1 cellular context compared by ENCODE assay signal in the genomic region with DNA sequence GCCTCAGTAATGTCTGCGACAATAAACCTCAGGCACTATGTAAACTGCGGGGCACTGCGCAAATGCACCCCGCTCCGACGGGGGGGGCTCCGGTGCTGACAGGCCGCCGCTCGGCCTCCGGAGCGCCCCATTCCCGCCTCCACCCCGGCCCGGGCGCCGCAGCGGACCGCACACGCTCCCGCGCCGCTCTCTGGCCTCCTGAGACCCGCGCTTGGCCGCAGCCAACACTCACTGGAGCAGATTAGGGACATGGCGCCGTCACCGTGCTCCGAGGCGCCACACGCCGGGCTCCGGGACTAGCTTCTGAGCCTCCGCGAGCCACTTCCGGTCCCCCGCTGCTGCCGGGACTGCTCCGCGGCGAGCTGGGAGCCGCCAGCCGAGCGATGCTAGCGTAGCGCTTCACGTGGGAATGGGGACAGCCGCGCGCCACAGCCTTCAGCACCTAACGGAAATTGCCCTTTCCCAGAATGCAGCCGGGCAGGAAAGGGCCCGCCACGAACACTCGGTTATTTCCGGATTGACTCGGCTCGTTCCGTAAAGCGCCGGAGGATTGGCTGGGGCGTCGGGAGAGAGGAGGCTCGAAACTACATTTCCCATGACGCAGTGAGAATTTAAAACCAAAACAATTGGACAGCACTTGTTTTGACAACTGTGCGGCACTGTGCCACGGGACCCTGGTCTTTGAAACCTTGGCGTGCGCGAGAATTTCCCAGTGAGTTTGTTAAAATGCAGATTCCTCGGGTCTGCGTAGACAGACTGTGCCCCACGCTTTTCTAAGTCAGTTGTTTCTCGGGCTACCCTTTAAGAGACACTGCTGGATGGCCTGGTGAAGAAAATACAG.
A peak's percentile ranks its signal among the peaks of the same experiment; 100 is the strongest.
TF ChIP-seq lines count a peak whose summit lies in the region.

A gene (minus strand): TSS at position 454 of the 841 bp plus-strand sequence. CDS start 203 bp downstream, at position 251.

TF ChIP-seq in H1, 55 proteins besides CTCF, POLR2A, EP300 and RAD21:
- TF ChIP-seq, protein P1, sequence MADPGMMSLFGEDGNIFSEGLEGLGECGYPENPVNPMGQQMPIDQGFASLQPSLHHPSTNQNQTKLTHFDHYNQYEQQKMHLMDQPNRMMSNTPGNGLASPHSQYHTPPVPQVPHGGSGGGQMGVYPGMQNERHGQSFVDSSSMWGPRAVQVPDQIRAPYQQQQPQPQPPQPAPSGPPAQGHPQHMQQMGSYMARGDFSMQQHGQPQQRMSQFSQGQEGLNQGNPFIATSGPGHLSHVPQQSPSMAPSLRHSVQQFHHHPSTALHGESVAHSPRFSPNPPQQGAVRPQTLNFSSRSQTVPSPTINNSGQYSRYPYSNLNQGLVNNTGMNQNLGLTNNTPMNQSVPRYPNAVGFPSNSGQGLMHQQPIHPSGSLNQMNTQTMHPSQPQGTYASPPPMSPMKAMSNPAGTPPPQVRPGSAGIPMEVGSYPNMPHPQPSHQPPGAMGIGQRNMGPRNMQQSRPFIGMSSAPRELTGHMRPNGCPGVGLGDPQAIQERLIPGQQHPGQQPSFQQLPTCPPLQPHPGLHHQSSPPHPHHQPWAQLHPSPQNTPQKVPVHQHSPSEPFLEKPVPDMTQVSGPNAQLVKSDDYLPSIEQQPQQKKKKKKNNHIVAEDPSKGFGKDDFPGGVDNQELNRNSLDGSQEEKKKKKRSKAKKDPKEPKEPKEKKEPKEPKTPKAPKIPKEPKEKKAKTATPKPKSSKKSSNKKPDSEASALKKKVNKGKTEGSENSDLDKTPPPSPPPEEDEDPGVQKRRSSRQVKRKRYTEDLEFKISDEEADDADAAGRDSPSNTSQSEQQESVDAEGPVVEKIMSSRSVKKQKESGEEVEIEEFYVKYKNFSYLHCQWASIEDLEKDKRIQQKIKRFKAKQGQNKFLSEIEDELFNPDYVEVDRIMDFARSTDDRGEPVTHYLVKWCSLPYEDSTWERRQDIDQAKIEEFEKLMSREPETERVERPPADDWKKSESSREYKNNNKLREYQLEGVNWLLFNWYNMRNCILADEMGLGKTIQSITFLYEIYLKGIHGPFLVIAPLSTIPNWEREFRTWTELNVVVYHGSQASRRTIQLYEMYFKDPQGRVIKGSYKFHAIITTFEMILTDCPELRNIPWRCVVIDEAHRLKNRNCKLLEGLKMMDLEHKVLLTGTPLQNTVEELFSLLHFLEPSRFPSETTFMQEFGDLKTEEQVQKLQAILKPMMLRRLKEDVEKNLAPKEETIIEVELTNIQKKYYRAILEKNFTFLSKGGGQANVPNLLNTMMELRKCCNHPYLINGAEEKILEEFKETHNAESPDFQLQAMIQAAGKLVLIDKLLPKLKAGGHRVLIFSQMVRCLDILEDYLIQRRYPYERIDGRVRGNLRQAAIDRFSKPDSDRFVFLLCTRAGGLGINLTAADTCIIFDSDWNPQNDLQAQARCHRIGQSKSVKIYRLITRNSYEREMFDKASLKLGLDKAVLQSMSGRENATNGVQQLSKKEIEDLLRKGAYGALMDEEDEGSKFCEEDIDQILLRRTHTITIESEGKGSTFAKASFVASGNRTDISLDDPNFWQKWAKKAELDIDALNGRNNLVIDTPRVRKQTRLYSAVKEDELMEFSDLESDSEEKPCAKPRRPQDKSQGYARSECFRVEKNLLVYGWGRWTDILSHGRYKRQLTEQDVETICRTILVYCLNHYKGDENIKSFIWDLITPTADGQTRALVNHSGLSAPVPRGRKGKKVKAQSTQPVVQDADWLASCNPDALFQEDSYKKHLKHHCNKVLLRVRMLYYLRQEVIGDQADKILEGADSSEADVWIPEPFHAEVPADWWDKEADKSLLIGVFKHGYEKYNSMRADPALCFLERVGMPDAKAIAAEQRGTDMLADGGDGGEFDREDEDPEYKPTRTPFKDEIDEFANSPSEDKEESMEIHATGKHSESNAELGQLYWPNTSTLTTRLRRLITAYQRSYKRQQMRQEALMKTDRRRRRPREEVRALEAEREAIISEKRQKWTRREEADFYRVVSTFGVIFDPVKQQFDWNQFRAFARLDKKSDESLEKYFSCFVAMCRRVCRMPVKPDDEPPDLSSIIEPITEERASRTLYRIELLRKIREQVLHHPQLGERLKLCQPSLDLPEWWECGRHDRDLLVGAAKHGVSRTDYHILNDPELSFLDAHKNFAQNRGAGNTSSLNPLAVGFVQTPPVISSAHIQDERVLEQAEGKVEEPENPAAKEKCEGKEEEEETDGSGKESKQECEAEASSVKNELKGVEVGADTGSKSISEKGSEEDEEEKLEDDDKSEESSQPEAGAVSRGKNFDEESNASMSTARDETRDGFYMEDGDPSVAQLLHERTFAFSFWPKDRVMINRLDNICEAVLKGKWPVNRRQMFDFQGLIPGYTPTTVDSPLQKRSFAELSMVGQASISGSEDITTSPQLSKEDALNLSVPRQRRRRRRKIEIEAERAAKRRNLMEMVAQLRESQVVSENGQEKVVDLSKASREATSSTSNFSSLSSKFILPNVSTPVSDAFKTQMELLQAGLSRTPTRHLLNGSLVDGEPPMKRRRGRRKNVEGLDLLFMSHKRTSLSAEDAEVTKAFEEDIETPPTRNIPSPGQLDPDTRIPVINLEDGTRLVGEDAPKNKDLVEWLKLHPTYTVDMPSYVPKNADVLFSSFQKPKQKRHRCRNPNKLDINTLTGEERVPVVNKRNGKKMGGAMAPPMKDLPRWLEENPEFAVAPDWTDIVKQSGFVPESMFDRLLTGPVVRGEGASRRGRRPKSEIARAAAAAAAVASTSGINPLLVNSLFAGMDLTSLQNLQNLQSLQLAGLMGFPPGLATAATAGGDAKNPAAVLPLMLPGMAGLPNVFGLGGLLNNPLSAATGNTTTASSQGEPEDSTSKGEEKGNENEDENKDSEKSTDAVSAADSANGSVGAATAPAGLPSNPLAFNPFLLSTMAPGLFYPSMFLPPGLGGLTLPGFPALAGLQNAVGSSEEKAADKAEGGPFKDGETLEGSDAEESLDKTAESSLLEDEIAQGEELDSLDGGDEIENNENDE (IDR thresholded peaks at IDR 0.05; ENCODE audit: insufficient replicate concordance, low read length), result no peak
- TF ChIP-seq NRF1 (IDR thresholded peaks at IDR 0.05; ENCODE audit: low read depth, low read length) (no peak), YY1 (IDR thresholded peaks at IDR 0.05; ENCODE audit: low read depth, low read length) (peak; percentile 58; the same call in 1 of the 2 replicates), TBP (IDR thresholded peaks at IDR 0.05; ENCODE audit: low read depth, low read length) (peak; percentile 68), KDM5A (IDR thresholded peaks at IDR 0.05; ENCODE audit: low read length) (no peak), TAF1 (IDR thresholded peaks at IDR 0.05; ENCODE audit: low read depth, low read length) (peak; percentile 81), KDM4A (IDR thresholded peaks at IDR 0.05; ENCODE audit: low read depth, low read length, severe bottlenecking) (peak; percentile 79), TCF12 (IDR thresholded peaks at IDR 0.05; ENCODE audit: low read depth, low read length) (0 out of 2 replicates have a peak, but pooled peaks have one; percentile 6), SIX5 (IDR thresholded peaks at IDR 0.05; ENCODE audit: low read depth, low read length) (peak; percentile 53), TAF7 (optimal IDR thresholded peaks at IDR 0.05; ENCODE audit: borderline replicate concordance, low read depth, low read length) (peak; percentile 82), SAP30 (IDR thresholded peaks at IDR 0.05; ENCODE audit: insufficient read depth, insufficient replicate concordance, low read length) (peak; percentile 74), BCL11A (IDR thresholded peaks at IDR 0.05; ENCODE audit: low read depth in 2 of 2, low read length in 2 of 2) (no peak), GABPA (IDR thresholded peaks at IDR 0.05; ENCODE audit: borderline replicate concordance, insufficient read depth, low read length) (0 out of 2 replicates have a peak, but pooled peaks have one; percentile 37), CHD1 (IDR thresholded peaks at IDR 0.05; ENCODE audit: low read depth, low read length) (no peak), HDAC2 (IDR thresholded peaks at IDR 0.05; ENCODE audit: borderline replicate concordance in 1 of 2, low read depth in 2 of 2, low read length in 2 of 2) (peak; percentile 44 to 74; a peak in 2 of 4 replicates), ASH2L (IDR thresholded peaks at IDR 0.05; ENCODE audit: low read length) (peak; percentile 85), CBX8 (IDR thresholded peaks at IDR 0.05; ENCODE audit: borderline replicate concordance, low read depth, low read length) (no peak), POLR2AphosphoS5 (IDR thresholded peaks at IDR 0.05; ENCODE audit: low read depth, low read length) (peak; percentile 80), CTBP2 (IDR thresholded peaks at IDR 0.05; ENCODE audit: borderline replicate concordance, insufficient read depth, insufficient read length, low read length) (no peak), FOSL1 (IDR thresholded peaks at IDR 0.05; ENCODE audit: insufficient read depth, low read depth, low read length) (no peak), RNF2 (IDR thresholded peaks at IDR 0.05; ENCODE audit: borderline replicate concordance, low read depth, low read length, missing control alignments, poor library complexity, severe bottlenecking) (no peak), SIN3A (conservative IDR thresholded peaks at IDR 0.05 in 1 of 2, IDR thresholded peaks at IDR 0.05 in 1 of 2; ENCODE audit: low read depth in 1 of 2, low read length in 2 of 2) (peak in 1 of 2 experiments; percentile 75; a peak in 2 of 4 replicates), SP4 (IDR thresholded peaks at IDR 0.05; ENCODE audit: low read length) (0 out of 2 replicates have a peak, but pooled peaks have one; percentile 31), PHF8 (conservative IDR thresholded peaks at IDR 0.05; ENCODE audit: low read depth, low read length) (peak; percentile 79), CREB1 (IDR thresholded peaks at IDR 0.05) (0 out of 2 replicates have a peak, but pooled peaks have one; percentile 10), KDM1A (IDR thresholded peaks at IDR 0.05; ENCODE audit: borderline replicate concordance, low read length) (peak; percentile 71), CHD2 (IDR thresholded peaks at IDR 0.05; ENCODE audit: low read length) (no peak)
- TF ChIP-seq, protein P2, sequence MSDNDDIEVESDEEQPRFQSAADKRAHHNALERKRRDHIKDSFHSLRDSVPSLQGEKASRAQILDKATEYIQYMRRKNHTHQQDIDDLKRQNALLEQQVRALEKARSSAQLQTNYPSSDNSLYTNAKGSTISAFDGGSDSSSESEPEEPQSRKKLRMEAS (IDR thresholded peaks at IDR 0.05), result peak; percentile 83
- TF ChIP-seq, protein P3, sequence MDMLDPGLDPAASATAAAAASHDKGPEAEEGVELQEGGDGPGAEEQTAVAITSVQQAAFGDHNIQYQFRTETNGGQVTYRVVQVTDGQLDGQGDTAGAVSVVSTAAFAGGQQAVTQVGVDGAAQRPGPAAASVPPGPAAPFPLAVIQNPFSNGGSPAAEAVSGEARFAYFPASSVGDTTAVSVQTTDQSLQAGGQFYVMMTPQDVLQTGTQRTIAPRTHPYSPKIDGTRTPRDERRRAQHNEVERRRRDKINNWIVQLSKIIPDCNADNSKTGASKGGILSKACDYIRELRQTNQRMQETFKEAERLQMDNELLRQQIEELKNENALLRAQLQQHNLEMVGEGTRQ (IDR thresholded peaks at IDR 0.05; ENCODE audit: low read length), result peak; percentile 33; the same call in 1 of the 2 replicates
- TF ChIP-seq, protein P4, sequence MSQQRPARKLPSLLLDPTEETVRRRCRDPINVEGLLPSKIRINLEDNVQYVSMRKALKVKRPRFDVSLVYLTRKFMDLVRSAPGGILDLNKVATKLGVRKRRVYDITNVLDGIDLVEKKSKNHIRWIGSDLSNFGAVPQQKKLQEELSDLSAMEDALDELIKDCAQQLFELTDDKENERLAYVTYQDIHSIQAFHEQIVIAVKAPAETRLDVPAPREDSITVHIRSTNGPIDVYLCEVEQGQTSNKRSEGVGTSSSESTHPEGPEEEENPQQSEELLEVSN (IDR thresholded peaks at IDR 0.05), result peak; percentile 69
